In the genomic region with DNA sequence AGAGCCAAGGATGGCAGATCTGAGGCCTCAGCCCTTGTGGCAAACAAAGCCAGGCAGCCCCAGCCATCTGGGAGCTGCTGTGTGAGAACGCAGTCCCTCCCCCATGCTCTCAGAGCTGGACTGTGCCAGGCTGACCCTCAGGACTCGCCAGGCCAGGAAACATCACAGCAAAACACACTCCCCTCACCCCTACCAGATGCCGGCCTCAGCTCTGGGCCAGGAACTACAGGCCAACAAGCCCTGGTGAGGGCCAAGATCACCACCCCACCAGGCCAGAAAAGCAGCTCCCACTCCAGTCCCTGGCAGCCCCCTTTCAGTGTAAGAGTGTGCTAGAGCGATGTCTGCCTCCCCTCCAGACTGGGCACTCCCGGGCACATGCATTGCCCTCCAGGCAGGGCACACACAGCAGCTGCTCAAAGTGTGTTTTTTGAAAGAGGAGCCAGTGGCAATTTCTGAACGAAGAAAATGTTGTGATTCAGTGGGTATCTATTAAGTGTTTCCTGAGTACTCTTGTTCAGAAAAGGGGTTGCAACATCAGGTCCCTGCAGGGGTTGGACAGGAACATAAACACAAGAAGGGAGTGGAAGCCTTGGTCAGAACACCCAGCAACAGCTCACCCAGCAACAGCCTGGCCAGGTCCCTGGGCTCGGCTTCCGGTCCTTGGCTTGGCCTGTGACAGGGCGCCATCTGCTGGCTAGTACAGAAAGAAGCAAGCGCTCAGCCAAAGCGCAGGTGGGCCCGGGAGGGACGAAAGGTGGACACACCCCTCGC, we compare ENCODE assay signal across 8 cellular contexts. TPM values are rescaled to one million over a fixed set of nuclear protein-coding genes. Genes with fewer than 3 reads are reported as not detected.
DNase-seq lines count a peak whose midpoint lies in the region; ATAC-seq and TF ChIP-seq lines count a peak whose summit lies in the region.

No MANE protein-coding gene starts in this region.

- peak overlapping the region; percentile 85 for H3K9ac ChIP-seq in mesenchymal stem cell (ENCODE audit: low read length)

- H3K23ac ChIP-seq in mesenchymal stem cell (ENCODE audit: low read length in 2 of 2) = peak overlapping the region in 1 of 2 experiments; percentile 67

- CTCF ChIA-PET in BJ (lab: Yijun Ruan, JAX) = interaction anchor here (0.6 to 10.3 kb wide), 44 partner anchors 10 to 577 kb away, joined by 3 to 219 read pairs (median 5); a partner anchor contains a TSS

- H3K79me1 ChIP-seq in mesenchymal stem cell (replicated peaks; ENCODE audit: low read length, poor library complexity, severe bottlenecking) = peaks cover 30% of the 10 kb centered on the region

- H3K4me3 ChIP-seq in BJ (ENCODE audit: low read depth, low read length) (peak overlapping the region; percentile 9; the same call in 1 of the 2 replicates), mesenchymal stem cell (ENCODE audit: insufficient read depth in 1 of 2, low read depth in 1 of 2, low read length in 2 of 2) (peak overlapping the region in 1 of 2 experiments; percentile 20)
- no peak overlapping the region for H3K4me3 ChIP-seq in effector memory CD4-positive, alpha-beta T cell (ENCODE audit: insufficient read depth, low read depth, low read length, poor library complexity, severe bottlenecking)

- POLR2A ChIA-PET in BJ (lab: Charles Lee) = interaction anchor here (0.6 to 1.0 kb wide), 3 partner anchors 18 to 143 kb away, joined by 3 to 7 read pairs (median 4); a partner anchor contains a TSS

- H3K4me1 ChIP-seq in effector memory CD4-positive, alpha-beta T cell (ENCODE audit: control insufficient read depth, insufficient read depth, low read length, poor library complexity, severe bottlenecking) = peaks cover 7% of the 10 kb centered on the region
- H3K4me1 ChIP-seq in mesenchymal stem cell (ENCODE audit: control insufficient read depth, insufficient read depth, low read depth, low read length) = peaks cover 16% of the 10 kb centered on the region

- DNase-seq in BJ (ENCODE audit: low read depth) (peak; percentile 81), NK-92 (lab: John Stamatoyannopoulos, UW; ENCODE audit: unreplicated experiment) (peak; percentile 22), mesenchymal stem cell (peak; percentile 99)
- DNase-seq in activated CD8-positive, alpha-beta memory T cell treated with anti-CD3 and anti-CD28 coated beads for 1 hour (ENCODE audit: extremely low read depth in 1 of 2, low read depth in 1 of 2) = peak; percentile 50 to 73
- peak; percentile 64 to 78 (median 70) for DNase-seq in effector memory CD4-positive, alpha-beta T cell
- DNase-seq in stimulated activated CD8-positive, alpha-beta memory T cell treated with anti-CD3 and anti-CD28 coated beads, Interleukin-12 subunit alpha, Interleukin-12 subunit beta, amount 100 ng/mL, for 1 hour (ENCODE audit: low read depth) = peak; percentile 79

- TF ChIP-seq CTCF in BJ (IDR thresholded peaks at IDR 0.05; ENCODE audit: insufficient read depth, low read depth, low read length) = peak; percentile 95

- H3K36me3 ChIP-seq in BJ (ENCODE audit: control insufficient read depth, insufficient read depth, low read length) = no peaks in the 10 kb centered on the region
- no peaks in the 10 kb centered on the region for H3K36me3 ChIP-seq in effector memory CD4-positive, alpha-beta T cell (ENCODE audit: control insufficient read depth, insufficient read depth, low read length)
- no peaks in the 10 kb centered on the region for H3K36me3 ChIP-seq in mesenchymal stem cell (ENCODE audit: control insufficient read depth in 1 of 2, insufficient read depth in 2 of 2, low read depth in 1 of 2, low read length in 2 of 2)

- H3K14ac ChIP-seq in mesenchymal stem cell (ENCODE audit: low read length in 2 of 2) = peak overlapping the region in 1 of 2 experiments; percentile 95

- ATAC-seq in GM19351 (IDR thresholded peaks at IDR 0.05; ENCODE audit: unreplicated experiment) (peak; percentile 95), HG03521 (IDR thresholded peaks at IDR 0.05; ENCODE audit: unreplicated experiment) (peak; percentile 92)

- peak overlapping the region; percentile 29 to 89 for H3K18ac ChIP-seq in mesenchymal stem cell (ENCODE audit: low read depth in 1 of 2, low read length in 2 of 2)

- no peak overlapping the region for H3K4me2 ChIP-seq in mesenchymal stem cell (ENCODE audit: low read length, poor library complexity, severe bottlenecking)

- H4K8ac ChIP-seq in mesenchymal stem cell (ENCODE audit: low read length) = peak overlapping the region; percentile 93

- H2BK120ac ChIP-seq in mesenchymal stem cell (ENCODE audit: low read depth, low read length) = peak overlapping the region; percentile 87

- H3K9me3 ChIP-seq in effector memory CD4-positive, alpha-beta T cell (ENCODE audit: control insufficient read depth, low read length) = no peaks in the 10 kb centered on the region
- H3K9me3 ChIP-seq in mesenchymal stem cell (ENCODE audit: control insufficient read depth, low read length) = no peaks in the 10 kb centered on the region

- H3K27me3 ChIP-seq in BJ (ENCODE audit: control insufficient read depth, insufficient read depth, low read length) (no peaks in the 10 kb centered on the region), mesenchymal stem cell (ENCODE audit: control insufficient read depth in 1 of 2, insufficient read depth in 1 of 2, low read length in 2 of 2) (peaks cover 0 to 3% of the 10 kb centered on the region in 2 experiments)
- no peaks in the 10 kb centered on the region for H3K27me3 ChIP-seq in effector memory CD4-positive, alpha-beta T cell (replicated peaks; ENCODE audit: control insufficient read depth, insufficient read depth, low read length, poor library complexity, severe bottlenecking)

- H2BK12ac ChIP-seq in mesenchymal stem cell (ENCODE audit: low read length in 2 of 2) = peak overlapping the region; percentile 97 to 100

- H2BK15ac ChIP-seq in mesenchymal stem cell (ENCODE audit: low read depth, poor library complexity, severe bottlenecking) = peak overlapping the region; percentile 1

- no peak overlapping the region for H3K27ac ChIP-seq in effector memory CD4-positive, alpha-beta T cell (ENCODE audit: insufficient read depth, low read length, poor library complexity, severe bottlenecking)
- H3K27ac ChIP-seq in mesenchymal stem cell (ENCODE audit: low read length, poor library complexity, severe bottlenecking) = peak overlapping the region; percentile 76

- peak overlapping the region; percentile 89 for H2AFZ ChIP-seq in mesenchymal stem cell (ENCODE audit: low read depth, low read length)

- no peak overlapping the region for H2BK5ac ChIP-seq in mesenchymal stem cell (ENCODE audit: low read depth, low read length, poor library complexity, severe bottlenecking)

- 13% methylated on average over 14 of the region's 14 CpGs for WGBS in mesenchymal stem cell

- H3K4ac ChIP-seq in mesenchymal stem cell (ENCODE audit: low read depth in 1 of 2, low read length in 2 of 2) = peak overlapping the region; percentile 10 to 67

- peak overlapping the region; percentile 95 for H4K91ac ChIP-seq in mesenchymal stem cell (ENCODE audit: low read length)

- peak overlapping the region; percentile 50 for H2AK5ac ChIP-seq in mesenchymal stem cell (ENCODE audit: low read length, severe bottlenecking)

RNA-seq across cellular contexts. Expression of a gene that starts 18.2 kb away (rescaled TPM):
- 2.9 and 6.7 TPM in 2 replicates for polyA plus RNA-seq in BJ (2011; rRNA removed)
- polyA minus RNA-seq in BJ (2011; rRNA and poly(A)+ RNA removed) = 2.1 and 2.3 TPM in 2 replicates
- 15.0 TPM for polyA plus RNA-seq in mesenchymal stem cell (2013, experiment 1 of 2)
- polyA plus RNA-seq in mesenchymal stem cell (2013, experiment 2 of 2) = 16.2 TPM

RNA-seq across cellular contexts. Expression of a gene that starts 39.8 kb away (rescaled TPM):
- 13.4 and 21.9 TPM in 2 replicates for polyA plus RNA-seq in BJ (2011; rRNA removed)
- 23.6 and 30.7 TPM in 2 replicates for polyA minus RNA-seq in BJ (2011; rRNA and poly(A)+ RNA removed)
- 48.3 TPM for polyA plus RNA-seq in mesenchymal stem cell (2013, experiment 1 of 2)
- 48.7 TPM for polyA plus RNA-seq in mesenchymal stem cell (2013, experiment 2 of 2)

Comparison
In these comparisons a context has a peak if more than half of its experiments do, and no peak if none do; other contexts are left out.
1. DNase-seq: peak in every context shown above with its lines; median percentile 99 in mesenchymal stem cell; 81 in BJ; 79 in stimulated activated CD8-positive, alpha-beta memory T cell treated with anti-CD3 and anti-CD28 coated beads, Interleukin-12 subunit alpha, Interleukin-12 subunit beta, amount 100 ng/mL, for 1 hour; 70 in effector memory CD4-positive, alpha-beta T cell; 62 in activated CD8-positive, alpha-beta memory T cell treated with anti-CD3 and anti-CD28 coated beads for 1 hour; 22 in NK-92.